ENCODE assay signal across 28 cellular contexts in genomic region chr3:193812791-193813505, GRCh38.
DNase-seq lines count a peak whose midpoint lies in the region; ATAC-seq and TF ChIP-seq lines count a peak whose summit lies in the region.
"Had no signal": no experiment of that assay in that cellular context is flagged by ENCODE, and none has a peak within 500 bp of the region (broad histone marks: within the 10 kb centered on the region; RNA-seq: fewer than 3 reads in every experiment).

No MANE protein-coding gene starts in this region.

- H4K20me1 ChIP-seq in osteoblast (ENCODE audit: insufficient read depth, low read length), result no peaks in the 10 kb centered on the region
- H4K20me1 ChIP-seq: BLaER1 had no signal

- intact Hi-C loops in Caco-2 (cut with micrococcal nuclease; ENCODE audit: unreplicated experiment), result loop anchor here (1.0 kb wide), 7 partner anchors 19 to 190 kb away; no protein-coding TSS in a partner anchor
- intact Hi-C loops in colonic mucosa (cut with DNase I), result no loop called here

- H3K4me1 ChIP-seq in Caco-2, result peaks cover 57% of the 10 kb centered on the region
- H3K4me1 ChIP-seq in HUES6 (ENCODE audit: control insufficient read depth, insufficient read depth, low read length), result peaks cover 84% of the 10 kb centered on the region
- H3K4me1 ChIP-seq in colonic mucosa, result peaks cover 4% of the 10 kb centered on the region
- H3K4me1 ChIP-seq in osteoblast (ENCODE audit: insufficient read depth, low read length), result no peaks in the 10 kb centered on the region
- H3K4me1 ChIP-seq: BLaER1 had no signal

- H2AFZ ChIP-seq in osteoblast (ENCODE audit: low read length), result no peak overlapping the region

- H3K79me2 ChIP-seq in osteoblast (ENCODE audit: insufficient read depth, low read length), result no peaks in the 10 kb centered on the region

- H3K4me1 Mint-ChIP-seq in Caco-2 (ENCODE audit: low read depth, unreplicated experiment), result peaks cover 55% of the 10 kb centered on the region
- no peaks in the 10 kb centered on the region for H3K4me1 Mint-ChIP-seq in natural killer cell treated with Interleukin-12 subunit alpha and Interleukin-12 subunit beta and Interleukin-15 and Interleukin-18, amount 100 ng/mL, for 72 hours (ENCODE audit: low read depth in 2 of 2)
- H3K4me1 Mint-ChIP-seq: activated CD4-positive, alpha-beta T cell treated with anti-CD3 and anti-CD28 coated beads, Interleukin-2, amount 10 ng/mL, durations not matched to agents 7 days and 5 days had no signal

- H3K36me3 ChIP-seq in Caco-2 (ENCODE audit: control insufficient read depth, insufficient read depth, low read length) (no peaks in the 10 kb centered on the region), HUES6 (ENCODE audit: control insufficient read depth, insufficient read depth, low read length) (no peaks in the 10 kb centered on the region), colonic mucosa (no peaks in the 10 kb centered on the region), osteoblast (ENCODE audit: insufficient read depth, low read length) (no peaks in the 10 kb centered on the region)
- H3K36me3 ChIP-seq: BLaER1, cardiac muscle cell, gastrocnemius medialis, vagina had no signal

- ATAC-seq in natural killer cell treated with Interleukin-12 subunit alpha and Interleukin-12 subunit beta and Interleukin-15 and Interleukin-18, amount 100 ng/mL, for 72 hours, result no peak
- no peak for ATAC-seq in GM18505 (IDR thresholded peaks at IDR 0.05; ENCODE audit: unreplicated experiment)
- no peak for ATAC-seq in GM21737 (IDR thresholded peaks at IDR 0.05; ENCODE audit: unreplicated experiment)
- ATAC-seq: activated naive CD4-positive, alpha-beta T cell treated with anti-CD3 and anti-CD28 coated beads, Interleukin-2, amount 50 U/mL, for 72 hours had no signal

- POLR2A ChIA-PET in Caco-2 (lab: Charles Lee), result interaction anchor here (0.6 kb wide), 1 partner anchor 318 kb away, joined by 4 read pairs; no protein-coding TSS in a partner anchor

- H3K9me3 ChIP-seq in Caco-2, result no peaks in the 10 kb centered on the region
- no peaks in the 10 kb centered on the region for H3K9me3 ChIP-seq in HUES6 (ENCODE audit: control insufficient read depth, insufficient read depth, low read depth, low read length)
- H3K9me3 ChIP-seq in colonic mucosa, result no peaks in the 10 kb centered on the region
- H3K9me3 ChIP-seq in osteoblast (ENCODE audit: low read depth, low read length), result no peaks in the 10 kb centered on the region
- H3K9me3 ChIP-seq: BLaER1, gastrocnemius medialis, testis, vagina had no signal

- H3K4me2 ChIP-seq in osteoblast (ENCODE audit: insufficient read depth, low read length), result no peak overlapping the region
- H3K4me2 ChIP-seq: BLaER1 had no signal

- H3K27ac ChIP-seq in HUES6 (ENCODE audit: low read depth, low read length), result peak overlapping the region; percentile 38
- H3K27ac ChIP-seq in colonic mucosa, result no peak overlapping the region
- no peak overlapping the region for H3K27ac ChIP-seq in osteoblast (ENCODE audit: low read depth, low read length)
- H3K27ac ChIP-seq: BLaER1, cardiac muscle cell, gastrocnemius medialis, testis, vagina, VCaP had no signal

- TF ChIP-seq POLR2A in GM18505 (IDR thresholded peaks at IDR 0.05; ENCODE audit: borderline replicate concordance, extremely low read depth, insufficient read depth, insufficient read length), result no peak

- H3K27me3 Mint-ChIP-seq in Caco-2 (ENCODE audit: insufficient read depth, unreplicated experiment), result no peaks in the 10 kb centered on the region
- peaks cover 12 to 21% of the 10 kb centered on the region in 2 donors for H3K27me3 Mint-ChIP-seq in natural killer cell treated with Interleukin-12 subunit alpha and Interleukin-12 subunit beta and Interleukin-15 and Interleukin-18, amount 100 ng/mL, for 72 hours

- TF ChIP-seq CTCF in Caco-2 (IDR thresholded peaks at IDR 0.05; ENCODE audit: insufficient read depth in 1 of 2, low read depth in 1 of 2, low read length in 1 of 2, severe bottlenecking in 1 of 2, unreplicated experiment in 1 of 2), result no peak
- TF ChIP-seq CTCF in colonic mucosa (IDR thresholded peaks at IDR 0.05), result no peak
- TF ChIP-seq CTCF in osteoblast (IDR thresholded peaks at IDR 0.05; ENCODE audit: extremely low read depth, low read depth, low read length), result no peak

- CTCF ChIA-PET in Caco-2 (lab: Charles Lee), result interaction anchor here (0.6 to 1.2 kb wide), 4 partner anchors 29 to 59 kb away, joined by 3 to 6 read pairs (median 4); no protein-coding TSS in a partner anchor

- peaks cover 14% of the 10 kb centered on the region for H3K36me3 Mint-ChIP-seq in Caco-2 (ENCODE audit: insufficient read depth, unreplicated experiment)
- no peaks in the 10 kb centered on the region for H3K36me3 Mint-ChIP-seq in natural killer cell treated with Interleukin-12 subunit alpha and Interleukin-12 subunit beta and Interleukin-15 and Interleukin-18, amount 100 ng/mL, for 72 hours
- H3K36me3 Mint-ChIP-seq: activated naive CD4-positive, alpha-beta T cell treated with anti-CD3 and anti-CD28 coated beads, Interleukin-2, amount 50 U/mL, for 72 hours had no signal

- H3K9me3 Mint-ChIP-seq in Caco-2 (ENCODE audit: unreplicated experiment), result no peaks in the 10 kb centered on the region
- no peaks in the 10 kb centered on the region for H3K9me3 Mint-ChIP-seq in natural killer cell treated with Interleukin-12 subunit alpha and Interleukin-12 subunit beta and Interleukin-15 and Interleukin-18, amount 100 ng/mL, for 72 hours
- H3K9me3 Mint-ChIP-seq: activated CD4-positive, alpha-beta T cell treated with anti-CD3 and anti-CD28 coated beads, Interleukin-2, amount 10 ng/mL, durations not matched to agents 7 days and 5 days; activated naive CD4-positive, alpha-beta T cell treated with anti-CD3 and anti-CD28 coated beads, Interleukin-2, amount 50 U/mL, for 72 hours; activated T-helper 2 cell treated with anti-CD3 and anti-CD28 coated beads, Interferon-gamma antibody, Interleukin-2, Interleukin-4, amounts not matched to agents 10 μg/mL and 5 μg/mL and 100 μg/mL, durations not matched to agents 14 hours and 24 hours and 36 hours; IgD-negative memory B cell; T-helper 2 cell treated with Interferon-gamma antibody and Interleukin-4, amounts not matched to agents 5 μg/mL and 100 μg/mL, for 36 hours had no signal

- H3K27ac Mint-ChIP-seq in Caco-2 (ENCODE audit: unreplicated experiment), result peak overlapping the region; percentile 100
- no peak overlapping the region for H3K27ac Mint-ChIP-seq in natural killer cell treated with Interleukin-12 subunit alpha and Interleukin-12 subunit beta and Interleukin-15 and Interleukin-18, amount 100 ng/mL, for 72 hours
- H3K27ac Mint-ChIP-seq: activated CD4-positive, alpha-beta T cell treated with anti-CD3 and anti-CD28 coated beads, Interleukin-2, amount 10 ng/mL, durations not matched to agents 7 days and 5 days; activated naive CD4-positive, alpha-beta T cell treated with anti-CD3 and anti-CD28 coated beads, Interleukin-2, amount 50 U/mL, for 72 hours; activated T-helper 2 cell treated with anti-CD3 and anti-CD28 coated beads, Interferon-gamma antibody, Interleukin-2, Interleukin-4, amounts not matched to agents 10 μg/mL and 5 μg/mL and 100 μg/mL, durations not matched to agents 14 hours and 24 hours and 36 hours; IgD-negative memory B cell; T-helper 2 cell treated with Interferon-gamma antibody and Interleukin-4, amounts not matched to agents 5 μg/mL and 100 μg/mL, for 36 hours had no signal

- DNase-seq in Caco-2 (no peak), colonic mucosa (no peak), iPS-NIHi7 (ENCODE audit: extremely low spot score) (peak; percentile 74), osteoblast (ENCODE audit: insufficient read length, low spot score, missing footprints) (no peak)
- DNase-seq in natural killer cell treated with Interleukin-12 subunit alpha and Interleukin-12 subunit beta and Interleukin-15 and Interleukin-18, amount 100 ng/mL, for 72 hours (ENCODE audit: low spot score), result no peak
- DNase-seq: ACHN; activated CD4-positive, alpha-beta T cell treated with anti-CD3 and anti-CD28 coated beads, Interleukin-2, amount 10 ng/mL, durations not matched to agents 7 days and 5 days; anterior cingulate cortex; COR-L47; DMS79 treated with DMSO at 0.1 percent for 48 hours; gastrocnemius medialis; hippocampal formation; NCI-H1105 treated with DMSO at 0.1 percent for 48 hours; NCI-H2081; stimulated activated CD4-positive, alpha-beta T cell treated with anti-CD3 and anti-CD28 coated beads, Interleukin-4, amount 100 ng/mL, for 24 hours; stimulated activated naive CD4-positive, alpha-beta T cell; testis had no signal

- H3K27me3 ChIP-seq in Caco-2 (replicated peaks; ENCODE audit: control insufficient read depth, insufficient read depth, low read length), result no peaks in the 10 kb centered on the region
- H3K27me3 ChIP-seq in HUES6 (ENCODE audit: control insufficient read depth, insufficient read depth, low read length), result peaks cover 24% of the 10 kb centered on the region
- no peaks in the 10 kb centered on the region for H3K27me3 ChIP-seq in colonic mucosa
- H3K27me3 ChIP-seq in osteoblast (ENCODE audit: insufficient read depth, low read length), result peaks cover 53% of the 10 kb centered on the region
- H3K27me3 ChIP-seq: cardiac muscle cell, gastrocnemius medialis, testis, vagina had no signal

- H3K4me3 ChIP-seq in Caco-2 (ENCODE audit: low read depth, low read length), result no peak overlapping the region
- peak overlapping the region; percentile 10 for H3K4me3 ChIP-seq in HUES6 (ENCODE audit: low read depth, low read length)
- no peak overlapping the region for H3K4me3 ChIP-seq in colonic mucosa
- no peak overlapping the region for H3K4me3 ChIP-seq in osteoblast (ENCODE audit: insufficient read depth, low read length)
- H3K4me3 ChIP-seq: BLaER1, cardiac muscle cell, gastrocnemius medialis, testis, vagina had no signal

- H3K9ac ChIP-seq in HUES6 (ENCODE audit: low read length) (peak overlapping the region; percentile 31), colonic mucosa (ENCODE audit: low read depth in 2 of 2, low read length in 2 of 2) (peak overlapping the region; percentile 17 to 23)
- H3K9ac ChIP-seq: BLaER1 had no signal

- no TSS peak for BruUV-seq in Caco-2 (replicated peaks; lab: Mats Ljungman, UMichigan)

- H3K4me3 Mint-ChIP-seq in Caco-2 (ENCODE audit: unreplicated experiment), result peak overlapping the region; percentile 52
- no peak overlapping the region for H3K4me3 Mint-ChIP-seq in natural killer cell treated with Interleukin-12 subunit alpha and Interleukin-12 subunit beta and Interleukin-15 and Interleukin-18, amount 100 ng/mL, for 72 hours
- H3K4me3 Mint-ChIP-seq: activated CD4-positive, alpha-beta T cell treated with anti-CD3 and anti-CD28 coated beads, Interleukin-2, amount 10 ng/mL, durations not matched to agents 7 days and 5 days; IgD-negative memory B cell; T-helper 2 cell treated with Interferon-gamma antibody and Interleukin-4, amounts not matched to agents 5 μg/mL and 100 μg/mL, for 36 hours had no signal
